Comparison of ENCODE assay signal across 8 cellular contexts in the genomic region with DNA sequence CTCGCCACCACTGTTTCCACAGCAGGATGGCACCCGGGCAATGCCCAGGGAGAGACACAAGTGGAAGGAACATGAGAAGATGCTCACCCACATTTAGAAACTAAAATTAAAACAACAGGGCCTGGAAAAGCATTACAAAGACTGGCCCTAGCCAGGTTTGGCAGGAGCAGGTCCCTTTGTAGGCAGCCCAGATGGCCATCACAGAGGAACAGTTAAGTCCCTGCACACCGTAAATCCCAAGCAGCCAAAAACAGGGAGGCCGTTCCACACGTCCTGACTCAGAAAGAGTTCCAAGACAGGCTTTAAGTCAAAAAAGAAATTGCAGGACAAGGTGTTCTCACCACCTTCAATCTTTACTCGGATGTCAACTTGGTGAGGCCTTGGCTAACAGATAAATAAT.
"Had no signal": no experiment of that assay in that cellular context is flagged by ENCODE, and none has a peak within 500 bp of the region (broad histone marks: within the 10 kb centered on the region; RNA-seq: fewer than 3 reads in every experiment).

No MANE protein-coding gene starts in this region.

- H3K9me3 Mint-ChIP-seq: HFFc6 had no signal

- H3K4me1 ChIP-seq: HAP-1 had no signal

- H2AFZ ChIP-seq: GM23248 had no signal

- H3K4me3 Mint-ChIP-seq: HFFc6, IgD-negative memory B cell had no signal

- H3K36me3 Mint-ChIP-seq: IgD-negative memory B cell had no signal

- DNase-seq: GM23248, GOT3, H7, HFFc6, KBM-7 had no signal

- ATAC-seq: HCT116 had no signal

- H3K9ac ChIP-seq: GM23248 had no signal

- H3K36me3 ChIP-seq: HAP-1 had no signal

- H3K4me3 ChIP-seq: GM23248, HAP-1 had no signal

- H3K27ac Mint-ChIP-seq: HFFc6, IgD-negative memory B cell had no signal

- H3K9me3 ChIP-seq: HAP-1 had no signal

- H3K27ac ChIP-seq: GM23248 had no signal
